In genomic region chr10:121608669-121609190, GRCh38 we compare ENCODE assay signal across 8 cellular contexts. TPM values are rescaled to one million over a fixed set of nuclear protein-coding genes. Genes with fewer than 3 reads are reported as not detected.
DNase-seq lines count a peak whose midpoint lies in the region; ATAC-seq and TF ChIP-seq lines count a peak whose summit lies in the region.

No MANE protein-coding gene starts in this region.

- peaks cover 5 to 13% (median 9%) of the 10 kb centered on the region in 4 donors for H3K4me1 ChIP-seq in esophagus muscularis mucosa
- H3K4me1 ChIP-seq in vagina, result peaks cover 8% of the 10 kb centered on the region

- H3K4me2 ChIP-seq in neural cell (ENCODE audit: low read length), result no peak overlapping the region

- H3K9me3 Mint-ChIP-seq in activated CD4-positive, alpha-beta T cell treated with anti-CD3 and anti-CD28 coated beads for 36 hours (ENCODE audit: low read depth), result no peaks in the 10 kb centered on the region
- no peaks in the 10 kb centered on the region for H3K9me3 Mint-ChIP-seq in T-helper 2 cell treated with Interferon-gamma antibody and Interleukin-4, amounts not matched to agents 5 μg/mL and 100 μg/mL, for 36 hours

- H3K4me1 Mint-ChIP-seq in activated CD4-positive, alpha-beta T cell treated with anti-CD3 and anti-CD28 coated beads for 36 hours, result no peaks in the 10 kb centered on the region
- no peaks in the 10 kb centered on the region for H3K4me1 Mint-ChIP-seq in T-helper 2 cell treated with Interferon-gamma antibody and Interleukin-4, amounts not matched to agents 5 μg/mL and 100 μg/mL, for 36 hours (ENCODE audit: low read depth)

- H4K20me1 ChIP-seq in neural cell (ENCODE audit: insufficient read depth), result no peaks in the 10 kb centered on the region

- no peaks in the 10 kb centered on the region for H3K36me3 ChIP-seq in esophagus muscularis mucosa
- no peaks in the 10 kb centered on the region for H3K36me3 ChIP-seq in neural cell (ENCODE audit: insufficient read depth, low read length)
- H3K36me3 ChIP-seq in vagina, result no peaks in the 10 kb centered on the region

- no peaks in the 10 kb centered on the region for H3F3A ChIP-seq in neural cell (ENCODE audit: insufficient read depth, low read length, poor library complexity, severe bottlenecking)

- TF ChIP-seq CTCF in esophagus muscularis mucosa (IDR thresholded peaks at IDR 0.05) (peak; percentile 86 to 97 (median 91)), neural cell (IDR thresholded peaks at IDR 0.05; ENCODE audit: poor library complexity, severe bottlenecking) (peak; percentile 69), vagina (IDR thresholded peaks at IDR 0.05) (peak; percentile 53 to 93 (median 70))

- TF ChIP-seq POLR2A in esophagus muscularis mucosa (IDR thresholded peaks at IDR 0.05; ENCODE audit: low read depth) (no peak), vagina (IDR thresholded peaks at IDR 0.05) (no peak)

- peak; percentile 57 for TF ChIP-seq RAD21 in neural cell (conservative IDR thresholded peaks at IDR 0.05)

- no peak overlapping the region for H3K27ac Mint-ChIP-seq in activated CD4-positive, alpha-beta T cell treated with anti-CD3 and anti-CD28 coated beads for 36 hours
- no peak overlapping the region for H3K27ac Mint-ChIP-seq in T-helper 2 cell treated with Interferon-gamma antibody and Interleukin-4, amounts not matched to agents 5 μg/mL and 100 μg/mL, for 36 hours

- H3K4me3 Mint-ChIP-seq in activated CD4-positive, alpha-beta T cell treated with anti-CD3 and anti-CD28 coated beads for 36 hours, result no peak overlapping the region
- H3K4me3 Mint-ChIP-seq in T-helper 2 cell treated with Interferon-gamma antibody and Interleukin-4, amounts not matched to agents 5 μg/mL and 100 μg/mL, for 36 hours, result no peak overlapping the region

- TF ChIP-seq EP300 in esophagus muscularis mucosa (IDR thresholded peaks at IDR 0.05), result no peak
- TF ChIP-seq EP300 in neural cell (conservative IDR thresholded peaks at IDR 0.05; ENCODE audit: poor library complexity, severe bottlenecking), result no peak

- no peaks in the 10 kb centered on the region for H3K9me3 ChIP-seq in esophagus muscularis mucosa
- H3K9me3 ChIP-seq in neural cell (ENCODE audit: low read length), result no peaks in the 10 kb centered on the region
- no peaks in the 10 kb centered on the region for H3K9me3 ChIP-seq in vagina

- H3K27me3 ChIP-seq in esophagus muscularis mucosa (peaks cover 0 to 14% (median 0%) of the 10 kb centered on the region in 4 donors), neural cell (ENCODE audit: insufficient read depth, low read depth, low read length) (peaks cover 4% of the 10 kb centered on the region), vagina (no peaks in the 10 kb centered on the region)

- CTCF ChIA-PET in activated CD4-positive, alpha-beta T cell treated with anti-CD3 and anti-CD28 coated beads for 36 hours (lab: Charles Lee), result interaction anchor here (0.7 to 1.9 kb wide), 6 partner anchors 10 to 660 kb away, joined by 3 to 5 read pairs (median 3); no protein-coding TSS in a partner anchor

- H2AFZ ChIP-seq in neural cell (ENCODE audit: low read depth, low read length), result no peak overlapping the region

- DNase-seq in activated CD4-positive, alpha-beta T cell treated with anti-CD3 and anti-CD28 coated beads for 36 hours, result peak; percentile 67
- no peak for DNase-seq in activated CD4-positive, alpha-beta T cell treated with anti-CD3 and anti-CD28 coated beads for 1 hour
- DNase-seq in T-helper 2 cell treated with Interferon-gamma antibody and Interleukin-4, amounts not matched to agents 5 μg/mL and 100 μg/mL, for 36 hours (ENCODE audit: low spot score), result peak; percentile 25
- DNase-seq in esophagus muscularis mucosa (ENCODE audit: extremely low spot score) (no peak), vagina (ENCODE audit: extremely low spot score in 2 of 2) (no peak), NCI-H187 treated with DMSO at 0.1 percent for 48 hours (lab: John Stamatoyannopoulos, UW) (no peak)

- H3K27me3 Mint-ChIP-seq in activated CD4-positive, alpha-beta T cell treated with anti-CD3 and anti-CD28 coated beads for 36 hours, result peaks cover 27% of the 10 kb centered on the region
- H3K27me3 Mint-ChIP-seq in T-helper 2 cell treated with Interferon-gamma antibody and Interleukin-4, amounts not matched to agents 5 μg/mL and 100 μg/mL, for 36 hours (ENCODE audit: low read depth), result peaks cover 8% of the 10 kb centered on the region

- H3K4me3 ChIP-seq in esophagus muscularis mucosa, result peak overlapping the region; percentile 44 to 57 (median 48)
- no peak overlapping the region for H3K4me3 ChIP-seq in neural cell (ENCODE audit: low read length)
- H3K4me3 ChIP-seq in vagina, result peak overlapping the region; percentile 30 to 31

- peak; percentile 84 for ATAC-seq in activated CD4-positive, alpha-beta T cell treated with anti-CD3 and anti-CD28 coated beads for 36 hours
- peak; percentile 61 for ATAC-seq in HG03135 (IDR thresholded peaks at IDR 0.05; ENCODE audit: unreplicated experiment)

- H3K9ac ChIP-seq in neural cell (ENCODE audit: low read length), result no peak overlapping the region

- POLR2A ChIA-PET in activated CD4-positive, alpha-beta T cell treated with anti-CD3 and anti-CD28 coated beads for 36 hours (lab: Charles Lee), result no interaction called here

- intact Hi-C loops in activated CD4-positive, alpha-beta T cell treated with anti-CD3 and anti-CD28 coated beads for 36 hours (cut with DNase I, micrococcal nuclease), result loop anchor here (2.0 to 5.0 kb wide), 3 partner anchors 294 to 666 kb away; no protein-coding TSS in a partner anchor
- intact Hi-C loops in esophagus muscularis mucosa (cut with DNase I), result loop anchor here (2.0 to 10.0 kb wide), 4 partner anchors 64 to 666 kb away; no protein-coding TSS in a partner anchor
- intact Hi-C loops in vagina (cut with DNase I), result no loop called here

- H3K79me2 ChIP-seq in neural cell (replicated peaks; ENCODE audit: insufficient read depth, low read length), result no peaks in the 10 kb centered on the region

- WGBS in esophagus muscularis mucosa, result 20% methylated on average over 16 of the region's 53 CpGs

- H3K9me2 ChIP-seq in neural cell (ENCODE audit: insufficient read depth, low read length), result no peaks in the 10 kb centered on the region

- no peaks in the 10 kb centered on the region for H3K36me3 Mint-ChIP-seq in activated CD4-positive, alpha-beta T cell treated with anti-CD3 and anti-CD28 coated beads for 36 hours (ENCODE audit: low read depth)
- H3K36me3 Mint-ChIP-seq in T-helper 2 cell treated with Interferon-gamma antibody and Interleukin-4, amounts not matched to agents 5 μg/mL and 100 μg/mL, for 36 hours (ENCODE audit: low read depth), result no peaks in the 10 kb centered on the region

- H3K27ac ChIP-seq in esophagus muscularis mucosa (replicated peaks in 1 of 4) (peak overlapping the region in 1 of 4 donors; percentile 56), neural cell (ENCODE audit: low read length) (no peak overlapping the region), vagina (no peak overlapping the region)

TF ChIP-seq in neural cell, 6 proteins besides CTCF, POLR2A, EP300 and RAD21:
- TF ChIP-seq SMC3 (conservative IDR thresholded peaks at IDR 0.05; ENCODE audit: poor library complexity) (peak; percentile 65), TAF1 (IDR thresholded peaks at IDR 0.05; ENCODE audit: low read depth) (no peak), MXI1 (conservative IDR thresholded peaks at IDR 0.05; ENCODE audit: poor library complexity, severe bottlenecking) (no peak), REST (IDR thresholded peaks at IDR 0.05; ENCODE audit: borderline replicate concordance) (no peak), POLR2AphosphoS5 (IDR thresholded peaks at IDR 0.05) (no peak), EZH2 (IDR thresholded peaks at IDR 0.05; ENCODE audit: borderline replicate concordance, insufficient read depth, low read length, poor library complexity, severe bottlenecking) (no peak)
TF ChIP-seq in neural cell: peak in this region for 1.

RNA-seq across cellular contexts. Expression of gene FGFR2, which starts 10.5 kb away (rescaled TPM):
- total RNA-seq in activated CD4-positive, alpha-beta T cell treated with anti-CD3 and anti-CD28 coated beads for 36 hours, result not detected
- total RNA-seq in esophagus muscularis mucosa (10 to 100 TPM; 58.6 to 74.0 (median 60.5) TPM), vagina (54.0 TPM)
- polyA plus RNA-seq in neural cell, result 14.8 and 15.7 TPM in 2 replicates
- 23.7 and 25.3 TPM in 2 replicates for polyA minus RNA-seq in neural cell

Comparison
In these comparisons a context has a peak if more than half of its experiments do, and no peak if none do; other contexts are left out.
1. DNase-seq: peak in activated CD4-positive, alpha-beta T cell treated with anti-CD3 and anti-CD28 coated beads for 36 hours (single experiment) and T-helper 2 cell treated with Interferon-gamma antibody and Interleukin-4, amounts not matched to agents 5 μg/mL and 100 μg/mL, for 36 hours (single experiment); none in activated CD4-positive, alpha-beta T cell treated with anti-CD3 and anti-CD28 coated beads for 1 hour (single experiment), esophagus muscularis mucosa (single experiment), vagina (0 of 2) and NCI-H187 treated with DMSO at 0.1 percent for 48 hours (single experiment).
2. RNA of gene FGFR2, which starts 10.5 kb away (total RNA-seq): 58.6 to 74.0 TPM in esophagus muscularis mucosa and 54.0 TPM in vagina (single experiment); not detected in activated CD4-positive, alpha-beta T cell treated with anti-CD3 and anti-CD28 coated beads for 36 hours; every median in the first group is over 10 times any median in the second.
3. Peak in every context shown above with its lines, with median percentiles within 50 percentile points of each other: CTCF ChIP-seq.